29 cellular contexts compared by ENCODE assay signal in the genomic region with DNA sequence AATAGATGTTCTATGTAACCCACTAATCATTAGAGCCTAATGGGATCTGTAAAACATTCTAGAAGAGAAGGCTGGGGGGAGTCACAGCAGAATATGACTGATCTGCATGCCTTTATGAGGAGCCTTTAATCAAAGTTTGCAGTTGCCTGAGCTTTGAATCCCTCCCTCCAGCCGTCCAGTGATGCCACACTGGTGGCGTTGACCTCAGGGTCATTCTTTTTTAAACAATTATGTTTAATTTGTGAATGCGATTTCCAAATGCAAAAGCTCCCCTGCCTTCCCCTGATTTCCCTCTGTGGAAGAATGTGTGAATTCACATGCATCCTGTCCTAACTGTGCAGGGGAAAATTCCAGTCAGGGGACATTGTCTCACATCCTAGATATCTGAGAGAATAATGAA.
"Had no signal": no experiment of that assay in that cellular context is flagged by ENCODE, and none has a peak within 500 bp of the region (broad histone marks: within the 10 kb centered on the region; RNA-seq: fewer than 3 reads in every experiment).

No MANE protein-coding gene starts in this region.

- H3K36me3 ChIP-seq: lower lobe of right lung, pancreas, prostate gland, stomach, thyroid gland, upper lobe of right lung had no signal

- H3K9me3 ChIP-seq: lower lobe of right lung, pancreas, prostate gland, stomach, testis, thyroid gland, upper lobe of right lung had no signal

- H3K27me3 ChIP-seq: testis, thyroid gland, upper lobe of right lung had no signal

- DNase-seq: hippocampal formation; kidney glomerular epithelial cell; left cardiac atrium; left ventricle myocardium superior; lower lobe of right lung; mammary epithelial cell; mesenchymal stem cell; naive thymus-derived CD8-positive, alpha-beta T cell; pancreas; posterior cingulate gyrus; retina; right cardiac atrium; stimulated activated CD4-positive, alpha-beta T cell treated with anti-CD3 and anti-CD28 coated beads, Interleukin-12 subunit alpha, Interleukin-12 subunit beta, amount 100 ng/mL, for 4 hours; stimulated activated CD4-positive, alpha-beta T cell treated with anti-CD3 and anti-CD28 coated beads, Interleukin-15, amount 100 ng/mL, for 24 hours; stimulated activated CD4-positive, alpha-beta T cell treated with anti-CD3 and anti-CD28 coated beads, Interleukin-2, amount 100 ng/mL, for 24 hours; stimulated activated CD4-positive, alpha-beta T cell treated with anti-CD3 and anti-CD28 coated beads, Interleukin-4, amount 100 ng/mL, for 1 hour; stimulated activated naive B cell treated with anti-CD40 and anti-IgM and Interleukin-4, amounts not matched to agents 10 μg/mL and 1 μg/mL and 100 μg/mL, for 72 hours; stimulated activated naive CD8-positive, alpha-beta T cell treated with anti-CD3 and anti-CD28 coated beads, Interleukin-15, Interleukin-2, amounts not matched to agents 100 U/mL and 50 U/mL, for 24 hours; stomach; testis; thyroid gland; trophoblast cell; upper lobe of right lung had no signal

- H3K4me1 Mint-ChIP-seq: stimulated activated naive B cell treated with anti-CD40 and anti-IgM and Interleukin-4, amounts not matched to agents 10 μg/mL and 1 μg/mL and 100 μg/mL, for 72 hours had no signal

- H3K36me3 Mint-ChIP-seq: naive thymus-derived CD8-positive, alpha-beta T cell; stimulated activated naive B cell treated with anti-CD40 and anti-IgM and Interleukin-4, amounts not matched to agents 10 μg/mL and 1 μg/mL and 100 μg/mL, for 72 hours had no signal

- H3K4me1 ChIP-seq: lower lobe of right lung, pancreas, prostate gland, stomach, testis, thyroid gland, upper lobe of right lung had no signal

- H3K4me3 Mint-ChIP-seq: naive thymus-derived CD8-positive, alpha-beta T cell; nephron; neural crest cell; stimulated activated naive B cell treated with anti-CD40 and anti-IgM and Interleukin-4, amounts not matched to agents 10 μg/mL and 1 μg/mL and 100 μg/mL, for 72 hours had no signal

- H3K9me3 Mint-ChIP-seq: naive thymus-derived CD8-positive, alpha-beta T cell; stimulated activated naive B cell treated with anti-CD40 and anti-IgM and Interleukin-4, amounts not matched to agents 10 μg/mL and 1 μg/mL and 100 μg/mL, for 72 hours had no signal

- H3K27ac Mint-ChIP-seq: stimulated activated naive B cell treated with anti-CD40 and anti-IgM and Interleukin-4, amounts not matched to agents 10 μg/mL and 1 μg/mL and 100 μg/mL, for 72 hours had no signal

- H3K27me3 Mint-ChIP-seq: naive thymus-derived CD8-positive, alpha-beta T cell; stimulated activated naive B cell treated with anti-CD40 and anti-IgM and Interleukin-4, amounts not matched to agents 10 μg/mL and 1 μg/mL and 100 μg/mL, for 72 hours had no signal

- H3K27ac ChIP-seq: lower lobe of right lung, pancreas, prostate gland, skin epidermis, stomach, testis, thyroid gland, upper lobe of right lung had no signal

- H3K4me3 ChIP-seq: lower lobe of right lung, pancreas, prostate gland, skin epidermis, stomach, testis, thyroid gland, upper lobe of right lung had no signal

- ATAC-seq: left cardiac atrium; left lobe of liver; left ventricle myocardium superior; lower lobe of right lung; naive thymus-derived CD8-positive, alpha-beta T cell; pancreas; right cardiac atrium; sciatic nerve; stimulated activated naive B cell treated with anti-CD40 and anti-IgM and Interleukin-4, amounts not matched to agents 10 μg/mL and 1 μg/mL and 100 μg/mL, for 72 hours; stimulated activated naive CD8-positive, alpha-beta T cell treated with anti-CD3 and anti-CD28 coated beads, Interleukin-15, Interleukin-2, amounts not matched to agents 100 U/mL and 50 U/mL, for 24 hours; upper lobe of right lung had no signal
